ENCODE assay signal across 12 cellular contexts in the genomic region with DNA sequence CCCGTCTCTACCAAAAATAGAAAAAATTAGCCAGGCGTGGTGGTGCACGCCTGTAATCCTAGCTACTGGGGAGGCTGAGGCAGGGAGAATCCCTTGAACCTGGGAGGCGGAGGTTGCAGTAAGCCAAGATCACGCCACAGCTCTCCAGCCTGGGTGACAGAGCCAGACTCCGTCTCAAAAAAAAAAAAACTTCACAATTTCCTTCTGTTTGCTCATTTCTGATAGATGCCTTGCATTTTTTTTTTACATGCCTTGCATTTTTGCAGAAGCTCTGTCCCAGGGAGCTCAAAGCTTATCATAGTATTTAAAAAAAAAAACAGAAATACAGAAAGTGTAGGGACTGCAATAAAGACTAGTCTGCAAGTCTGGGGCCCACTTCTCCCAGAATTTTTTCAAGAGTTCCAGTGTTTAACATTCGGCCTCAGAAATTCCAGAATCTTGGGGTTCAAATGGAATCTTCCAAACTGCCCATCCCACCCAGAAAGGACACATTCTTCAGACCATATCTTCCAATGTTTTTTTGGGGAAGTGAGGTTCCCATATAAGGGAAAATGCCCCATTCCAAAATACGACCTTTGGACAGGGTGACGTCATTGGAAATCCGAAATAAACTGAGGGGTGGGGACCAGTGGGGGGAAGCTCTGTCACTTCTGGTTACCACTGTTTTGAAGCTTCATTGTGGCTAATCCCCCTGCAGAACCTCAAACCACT. TPM values are rescaled to one million over a fixed set of nuclear protein-coding genes. Genes with fewer than 3 reads are reported as not detected.
DNase-seq lines count a peak whose midpoint lies in the region; ATAC-seq, FAIRE-seq and TF ChIP-seq lines count a peak whose summit lies in the region.
"Had no signal": no experiment of that assay in that cellular context is flagged by ENCODE, and none has a peak within 500 bp of the region (broad histone marks: within the 10 kb centered on the region; RNA-seq: fewer than 3 reads in every experiment).

No MANE protein-coding gene starts in this region.

- no peaks in the 10 kb centered on the region for H3K27me3 Mint-ChIP-seq in activated CD8-positive, alpha-beta T cell treated with anti-CD3 and anti-CD28 coated beads, Interleukin-2, amount 10 ng/mL, durations not matched to agents 7 days and 5 days (ENCODE audit: low read depth)
- peaks cover 19% of the 10 kb centered on the region for H3K27me3 Mint-ChIP-seq in glutamatergic neuron (ENCODE audit: unreplicated experiment)

- H3K27ac Mint-ChIP-seq in activated CD8-positive, alpha-beta T cell treated with anti-CD3 and anti-CD28 coated beads, Interleukin-2, amount 10 ng/mL, durations not matched to agents 7 days and 5 days, result peak overlapping the region; percentile 67
- H3K27ac Mint-ChIP-seq in glutamatergic neuron (ENCODE audit: unreplicated experiment), result peak overlapping the region; percentile 90

- H3K27me3 ChIP-seq in spleen (replicated peaks in 1 of 7), result no peaks in the 10 kb centered on the region
- H3K27me3 ChIP-seq: Peyer's patch had no signal

- H3K9me3 Mint-ChIP-seq in activated CD8-positive, alpha-beta T cell treated with anti-CD3 and anti-CD28 coated beads, Interleukin-2, amount 10 ng/mL, durations not matched to agents 7 days and 5 days (ENCODE audit: insufficient read depth), result no peaks in the 10 kb centered on the region
- peaks cover 4% of the 10 kb centered on the region for H3K9me3 Mint-ChIP-seq in glutamatergic neuron (ENCODE audit: unreplicated experiment)

- H3K4me3 ChIP-seq in spleen, result no peak overlapping the region
- H3K4me3 ChIP-seq: Peyer's patch had no signal

- no peak for ATAC-seq in activated CD8-positive, alpha-beta T cell treated with anti-CD3 and anti-CD28 coated beads, Interleukin-2, amount 10 ng/mL, durations not matched to agents 7 days and 5 days
- ATAC-seq in GM19328 (IDR thresholded peaks at IDR 0.05; ENCODE audit: unreplicated experiment) (no peak), HG03097 (IDR thresholded peaks at IDR 0.05; ENCODE audit: low FRiP score, unreplicated experiment) (no peak)

- intact Hi-C loops in spleen (cut with DNase I; ENCODE audit: low total_unique reads), result no loop called here

- peak overlapping the region; percentile 10 to 73 (median 60) for H3K27ac ChIP-seq in spleen

- TF ChIP-seq CTCF in glutamatergic neuron (IDR thresholded peaks at IDR 0.05; ENCODE audit: partially characterized antibody, unreplicated experiment) (no peak), spleen (IDR thresholded peaks at IDR 0.05 in 8 of 11, conservative IDR thresholded peaks at IDR 0.05 in 3 of 11) (no peak)

- no peak overlapping the region for H3K4me3 Mint-ChIP-seq in activated CD8-positive, alpha-beta T cell treated with anti-CD3 and anti-CD28 coated beads, Interleukin-2, amount 10 ng/mL, durations not matched to agents 7 days and 5 days
- H3K4me3 Mint-ChIP-seq in glutamatergic neuron (ENCODE audit: unreplicated experiment), result peak overlapping the region; percentile 71

- peaks cover 6 to 87% (median 50%) of the 10 kb centered on the region in 6 donors for H3K4me1 ChIP-seq in spleen

- H3K36me3 ChIP-seq in spleen, result peaks cover 14 to 100% (median 97%) of the 10 kb centered on the region in 6 donors

- peaks cover 83% of the 10 kb centered on the region for H3K36me3 Mint-ChIP-seq in activated CD8-positive, alpha-beta T cell treated with anti-CD3 and anti-CD28 coated beads, Interleukin-2, amount 10 ng/mL, durations not matched to agents 7 days and 5 days (ENCODE audit: low read depth)
- peaks cover 5% of the 10 kb centered on the region for H3K36me3 Mint-ChIP-seq in glutamatergic neuron (ENCODE audit: unreplicated experiment)

- peak; percentile 7 for DNase-seq in HCEC 1CT
- no peak for DNase-seq in activated CD8-positive, alpha-beta T cell treated with anti-CD3 and anti-CD28 coated beads, Interleukin-2, amount 10 ng/mL, durations not matched to agents 7 days and 5 days
- no peak for DNase-seq in glutamatergic neuron
- DNase-seq in spleen, result no peak
- DNase-seq in urothelium cell line (ENCODE audit: low spot score), result no peak
- DNase-seq in NCI-H2171 treated with DMSO at 0.1 percent for 48 hours (lab: John Stamatoyannopoulos, UW), result no peak
- DNase-seq: NCI-H2081 treated with DMSO at 0.1 percent for 48 hours; Peyer's patch; stimulated activated CD4-positive, alpha-beta T cell treated with anti-CD3 and anti-CD28 coated beads, Interleukin-1b, Interleukin-23, amount 100 ng/mL, for 48 hours had no signal

- 65 to 74% (median 68%) methylated on average over 10 of the region's 10 CpGs for WGBS in spleen, 5 donors

- no peaks in the 10 kb centered on the region for H3K9me3 ChIP-seq in spleen
- H3K9me3 ChIP-seq: Peyer's patch had no signal

- peaks cover 49% of the 10 kb centered on the region for H3K4me1 Mint-ChIP-seq in activated CD8-positive, alpha-beta T cell treated with anti-CD3 and anti-CD28 coated beads, Interleukin-2, amount 10 ng/mL, durations not matched to agents 7 days and 5 days (ENCODE audit: low read depth)
- peaks cover 10% of the 10 kb centered on the region for H3K4me1 Mint-ChIP-seq in glutamatergic neuron (ENCODE audit: low read depth, unreplicated experiment)

- no peak for TF ChIP-seq POLR2A in spleen (IDR thresholded peaks at IDR 0.05)

- FAIRE-seq in urothelium cell line (lab: Jason Lieb, UNC), result no peak

- CTCF ChIA-PET in activated CD8-positive, alpha-beta T cell treated with anti-CD3 and anti-CD28 coated beads, Interleukin-2, amount 10 ng/mL, durations not matched to agents 7 days and 5 days (lab: Charles Lee), result interaction anchor here (1.1 to 3.4 kb wide), 12 partner anchors 9 to 292 kb away, joined by 3 to 31 read pairs (median 8); no protein-coding TSS in a partner anchor

- POLR2A ChIA-PET in activated CD8-positive, alpha-beta T cell treated with anti-CD3 and anti-CD28 coated beads, Interleukin-2, amount 10 ng/mL, durations not matched to agents 7 days and 5 days (lab: Charles Lee), result interaction anchor here (1.0 to 4.7 kb wide), 6 partner anchors 9 to 49 kb away, joined by 3 to 28 read pairs (median 8); a partner anchor contains a TSS

RNA-seq across cellular contexts. Expression of a gene that starts 17.2 kb away (rescaled TPM):
- 100 to 1,000 TPM; 156 to 167 TPM for total RNA-seq in activated CD8-positive, alpha-beta T cell treated with anti-CD3 and anti-CD28 coated beads, Interleukin-2, amount 10 ng/mL, durations not matched to agents 7 days and 5 days
- total RNA-seq in glutamatergic neuron (ENCODE audit: unreplicated experiment) (58.9 TPM), spleen (100 to 1,000 TPM in 2 of 7 donors, 10 to 100 TPM in 5; 71.9 to 104 (median 89.8) TPM)
- polyA plus RNA-seq in spleen, result 10 to 100 TPM; 31.5 to 45.5 (median 34.0) TPM

RNA-seq across cellular contexts. Expression of a gene that starts 18.2 kb away (rescaled TPM):
- 100 to 1,000 TPM; 424 to 436 TPM for total RNA-seq in activated CD8-positive, alpha-beta T cell treated with anti-CD3 and anti-CD28 coated beads, Interleukin-2, amount 10 ng/mL, durations not matched to agents 7 days and 5 days
- total RNA-seq in glutamatergic neuron (ENCODE audit: unreplicated experiment) (310 TPM), spleen (100 to 1,000 TPM; 352 to 760 (median 443) TPM)
- 100 to 1,000 TPM; 181 to 403 (median 238) TPM for polyA plus RNA-seq in spleen

RNA-seq across cellular contexts. Expression of a gene that starts 49.0 kb away (rescaled TPM):
- 10 to 100 TPM; 83.6 to 84.3 TPM for total RNA-seq in activated CD8-positive, alpha-beta T cell treated with anti-CD3 and anti-CD28 coated beads, Interleukin-2, amount 10 ng/mL, durations not matched to agents 7 days and 5 days
- total RNA-seq in glutamatergic neuron (ENCODE audit: unreplicated experiment) (not detected), spleen (10 to 100 TPM; 39.6 to 89.2 (median 51.4) TPM)
- polyA plus RNA-seq in spleen, result 100 to 1,000 TPM in 1 of 3 donors, 10 to 100 TPM in 2; 66.1 to 119 (median 75.2) TPM
- total RNA-seq: Daoy had no signal

Comparison
In these comparisons a context has a peak if more than half of its experiments do, and no peak if none do; other contexts are left out.
1. RNA of a gene that starts 49.0 kb away (total RNA-seq): 83.6 to 84.3 TPM in activated CD8-positive, alpha-beta T cell treated with anti-CD3 and anti-CD28 coated beads, Interleukin-2, amount 10 ng/mL, durations not matched to agents 7 days and 5 days and 39.6 to 89.2 TPM in spleen; not detected in glutamatergic neuron (single experiment); every median in the first group is over 10 times any median in the second.